Comparison of ENCODE assay signal across 34 cellular contexts in the genomic region with DNA sequence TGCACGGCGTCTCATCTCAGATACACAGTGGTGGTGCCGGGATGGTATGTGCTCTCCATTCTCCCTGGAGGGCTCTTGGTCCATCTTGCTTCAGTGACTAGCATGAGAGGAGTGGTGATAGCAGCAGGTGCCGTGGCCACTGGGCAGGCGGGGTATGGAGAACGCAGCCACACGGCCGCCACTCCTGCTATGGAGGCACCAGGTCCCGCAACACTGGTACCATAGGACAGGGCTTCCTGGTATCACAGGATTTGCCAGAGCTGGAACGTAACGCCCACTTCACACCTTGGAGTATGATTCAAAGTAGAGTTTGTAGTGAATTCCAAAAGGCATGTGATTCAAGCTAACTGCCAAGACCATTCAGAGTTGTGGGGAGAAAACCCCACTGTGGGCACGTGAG.
"Had no signal": no experiment of that assay in that cellular context is flagged by ENCODE, and none has a peak within 500 bp of the region (broad histone marks: within the 10 kb centered on the region; RNA-seq: fewer than 3 reads in every experiment).

No MANE protein-coding gene starts in this region.

- H3K36me3 ChIP-seq: MG63 had no signal

- H3K9ac ChIP-seq: KMS-11 had no signal

- H3K27me3 ChIP-seq: MG63 had no signal

- DNase-seq: Karpas-422, KG1, MG63, MM.1S, MV-4-11, NCI-H1048, NCI-H1092, NCI-H1092 treated with DMSO at 0.1 percent for 48 hours, NCI-H1105, NCI-H1105 treated with DMSO at 0.1 percent for 48 hours, NCI-H1417, NCI-H1417 treated with DMSO at 0.1 percent for 48 hours, NCI-H1436, NCI-H1436 treated with DMSO at 0.1 percent for 48 hours, NCI-H146, NCI-H1694, NCI-H1694 treated with DMSO at 0.1 percent for 48 hours, NCI-H187, NCI-H187 treated with DMSO at 0.1 percent for 48 hours, NCI-H1930, NCI-H2029, NCI-H2029 treated with DMSO at 0.1 percent for 48 hours, NCI-H2081, NCI-H2081 treated with DMSO at 0.1 percent for 48 hours, NCI-H2107, NCI-H2171, NCI-H2171 treated with DMSO at 0.1 percent for 48 hours, NCI-H2227 treated with DMSO at 0.1 percent for 48 hours, NCI-H226, NCI-H345, NCI-H446, NCI-H446 treated with DMSO at 0.1 percent for 48 hours, NCI-H510A had no signal

- H3K27ac ChIP-seq: KMS-11 had no signal

- H3K9me3 ChIP-seq: MG63 had no signal

- H3K4me3 ChIP-seq: MG63 had no signal
